ENCODE assay signal across 8 cellular contexts in the genomic region with DNA sequence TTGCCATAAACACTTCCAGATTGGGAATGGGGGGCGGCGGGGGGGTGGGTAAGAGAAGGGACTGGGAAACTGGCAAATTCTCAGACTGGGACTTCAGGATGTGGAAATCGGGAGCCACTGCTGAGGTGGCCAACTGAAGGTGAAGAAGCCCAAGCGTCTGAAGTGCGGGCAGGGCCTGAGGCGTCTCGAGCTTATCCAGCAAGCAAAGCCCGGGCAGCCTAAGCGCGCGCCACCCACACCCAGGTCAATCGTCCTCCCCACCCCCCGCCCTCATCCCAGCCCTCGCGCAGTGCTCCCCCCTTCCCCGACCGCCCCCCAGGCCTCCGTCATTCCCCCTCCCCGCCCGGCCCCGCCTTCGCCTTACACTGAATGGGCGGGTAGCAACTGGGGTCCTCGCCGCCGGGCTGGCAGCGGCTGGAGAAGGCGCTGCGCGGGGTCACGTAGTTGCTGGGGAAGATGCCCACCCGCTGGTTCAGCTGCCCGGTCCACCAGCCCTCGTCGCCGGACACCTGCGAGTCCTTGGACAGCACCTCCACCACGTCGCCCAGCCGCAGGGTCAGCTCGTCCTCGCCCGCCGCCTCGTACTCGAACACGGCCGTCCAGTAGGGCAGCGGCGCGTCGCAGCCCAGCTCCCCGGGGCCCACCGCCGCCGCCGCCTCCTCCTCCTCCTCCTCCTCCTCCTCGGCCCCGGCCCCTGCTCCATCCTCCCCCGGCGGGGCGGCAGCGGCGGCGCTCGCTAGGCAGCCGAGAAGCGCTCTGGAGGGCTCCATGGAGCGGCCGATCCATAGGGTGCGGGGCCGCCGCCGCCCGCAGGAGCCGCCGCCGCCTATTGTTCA. TPM values are rescaled to one million over a fixed set of nuclear protein-coding genes. Genes with fewer than 3 reads are reported as not detected.
DNase-seq lines count a peak whose midpoint lies in the region; ATAC-seq and TF ChIP-seq lines count a peak whose summit lies in the region.

No MANE protein-coding gene starts in this region.

- peak; percentile 6 for ATAC-seq in HG02970 (IDR thresholded peaks at IDR 0.05; ENCODE audit: low FRiP score, unreplicated experiment)

- H3K9ac ChIP-seq in OCI-LY3 (ENCODE audit: low read length), result peak overlapping the region; percentile 65

- H3K36me3 ChIP-seq in OCI-LY3 (replicated peaks; ENCODE audit: low read depth, low read length), result no peaks in the 10 kb centered on the region
- H3K36me3 ChIP-seq in left ventricle myocardium inferior, result no peaks in the 10 kb centered on the region

- H3K27me3 ChIP-seq in OCI-LY3 (ENCODE audit: low read depth, low read length), result no peaks in the 10 kb centered on the region
- H3K27me3 ChIP-seq in left ventricle myocardium inferior (ENCODE audit: low read depth), result peaks cover 46% of the 10 kb centered on the region

- H3K79me2 ChIP-seq in OCI-LY3 (ENCODE audit: low read length), result 0 out of 2 replicates have a peak, but pooled peaks cover 3% of the 10 kb centered on the region

- intact Hi-C loops in left ventricle myocardium inferior (cut with micrococcal nuclease), result no loop called here

- H3K27ac ChIP-seq in OCI-LY3 (ENCODE audit: low read length) (peak overlapping the region; percentile 15; the same call in 1 of the 2 replicates), left ventricle myocardium inferior (replicated peaks) (peak overlapping the region; percentile 68)

- TF ChIP-seq CTCF in OCI-LY3 (IDR thresholded peaks at IDR 0.05; ENCODE audit: low read depth, low read length) (no peak), left ventricle myocardium inferior (IDR thresholded peaks at IDR 0.05; ENCODE audit: borderline replicate concordance) (no peak)

- H3K4me2 ChIP-seq in OCI-LY3 (ENCODE audit: low read length), result peak overlapping the region; percentile 82

- H3K9me3 ChIP-seq in OCI-LY3 (ENCODE audit: insufficient read depth, low read length) (no peaks in the 10 kb centered on the region), left ventricle myocardium inferior (replicated peaks) (no peaks in the 10 kb centered on the region)

- DNase-seq in DMS79 treated with DMSO at 0.1 percent for 48 hours (lab: John Stamatoyannopoulos, UW) (peak; percentile 48), DMS79 (lab: John Stamatoyannopoulos, UW) (no peak), left ventricle myocardium inferior (peak; percentile 23), skeletal muscle cell (ENCODE audit: low read depth) (no peak), midbrain (lab: John Stamatoyannopoulos, UW) (no peak)
- peak in 3 of 4 experiments; percentile 22 to 43 (median 27) for DNase-seq in activated naive CD4-positive, alpha-beta T cell (lab: John Stamatoyannopoulos, UW)

- H4K20me1 ChIP-seq in OCI-LY3 (ENCODE audit: insufficient read depth, low read length), result peaks cover 9% of the 10 kb centered on the region

- H3K4me1 ChIP-seq in OCI-LY3 (ENCODE audit: low read length) (peaks cover 34% of the 10 kb centered on the region), left ventricle myocardium inferior (peaks cover 16% of the 10 kb centered on the region)

- peak overlapping the region; percentile 31; the same call in 1 of the 2 replicates for H2AFZ ChIP-seq in OCI-LY3 (ENCODE audit: low read depth, low read length)

- peak overlapping the region; percentile 90 for H3K4me3 ChIP-seq in OCI-LY3 (ENCODE audit: low read length)
- peak overlapping the region; percentile 83 for H3K4me3 ChIP-seq in left ventricle myocardium inferior
- H3K4me3 ChIP-seq in skeletal muscle cell (ENCODE audit: low read depth, low read length), result peak overlapping the region; percentile 57

RNA-seq across cellular contexts. Expression of a gene that starts 0.7 kb away (rescaled TPM):
- total RNA-seq in left ventricle myocardium inferior, result 1.9 TPM

Comparison
In these comparisons a context has a peak if more than half of its experiments do, and no peak if none do; other contexts are left out.
1. DNase-seq: peak in DMS79 treated with DMSO at 0.1 percent for 48 hours (single experiment), activated naive CD4-positive, alpha-beta T cell (3 of 4) and left ventricle myocardium inferior (single experiment); none in DMS79 (single experiment), skeletal muscle cell (single experiment) and midbrain (single experiment).
2. Peak in every context shown above with its lines, with median percentiles within 50 percentile points of each other: H3K4me3 ChIP-seq.